In genomic region chr12:9381619-9382018, GRCh38 we compare ENCODE assay signal across 26 cellular contexts.
DNase-seq lines count a peak whose midpoint lies in the region; ATAC-seq and TF ChIP-seq lines count a peak whose summit lies in the region.
"Had no signal": no experiment of that assay in that cellular context is flagged by ENCODE, and none has a peak within 500 bp of the region (broad histone marks: within the 10 kb centered on the region; RNA-seq: fewer than 3 reads in every experiment).

No MANE protein-coding gene starts in this region.

- no peaks in the 10 kb centered on the region for H3K36me3 Mint-ChIP-seq in CD4-positive, CD25-positive, alpha-beta regulatory T cell
- H3K36me3 Mint-ChIP-seq: activated naive CD8-positive, alpha-beta T cell treated with anti-CD3 and anti-CD28 coated beads, Interleukin-2, amount 10 ng/mL, durations not matched to agents 7 days and 5 days; stimulated activated memory B cell treated with anti-CD40 and anti-IgM and Interleukin-4, amounts not matched to agents 10 μg/mL and 1 μg/mL and 100 μg/mL, for 72 hours had no signal

- H3K4me1 ChIP-seq in CD4-positive, CD25-positive, alpha-beta regulatory T cell (ENCODE audit: control insufficient read depth, insufficient read depth, low read length, poor library complexity, severe bottlenecking): no peaks in the 10 kb centered on the region
- H3K4me1 ChIP-seq: ascending aorta had no signal

- intact Hi-C loops in left colon (cut with DNase I, micrococcal nuclease): no loop called here

- H3K36me3 ChIP-seq in CD4-positive, CD25-positive, alpha-beta regulatory T cell (ENCODE audit: control insufficient read depth, insufficient read depth, low read length): no peaks in the 10 kb centered on the region
- H3K36me3 ChIP-seq: ascending aorta, upper lobe of left lung had no signal

- H3K4me1 Mint-ChIP-seq in CD4-positive, CD25-positive, alpha-beta regulatory T cell: peaks cover 0 to 8% (median 5%) of the 10 kb centered on the region in 4 donors
- H3K4me1 Mint-ChIP-seq: nephron had no signal

- DNase-seq in CD4-positive, CD25-positive, alpha-beta regulatory T cell: peak in 1 of 3 donors; percentile 24
- DNase-seq in NOMO-1 treated with dmso at 0.1 percent for 144 hours (lab: John Stamatoyannopoulos, UW; ENCODE audit: unreplicated experiment) (peak; percentile 66), left colon (no peak), mesenteric fat pad (ENCODE audit: low spot score) (no peak), activated gamma-delta T cell treated with Interleukin-2 at 50 U/mL for 16 hours (no peak), T1000 (lab: John Stamatoyannopoulos, UW) (no peak), NCI-H2107 (lab: John Stamatoyannopoulos, UW) (no peak)
- DNase-seq: activated CD4-positive, alpha-beta T cell treated with anti-CD3 and anti-CD28 coated beads for 48 hours; activated effector memory CD4-positive, alpha-beta T cell treated with Interleukin-2 at 50 U/mL for 16 hours; activated naive CD8-positive, alpha-beta T cell treated with anti-CD3 and anti-CD28 coated beads, Interleukin-2, amount 10 ng/mL, durations not matched to agents 7 days and 5 days; activated T-cell treated with anti-CD3 and anti-CD28 coated beads, Interleukin-2, amount 50 U/mL, for 1 hour; C1 segment of cervical spinal cord; HCEC 1CT; hippocampal formation; NCI-H1105 treated with DMSO at 0.1 percent for 48 hours; NCI-H2029; NCI-H526 treated with DMSO at 0.1 percent for 48 hours; stimulated activated CD4-positive, alpha-beta T cell treated with anti-CD3 and anti-CD28 coated beads, Interleukin-15, amount 100 ng/mL, for 24 hours; upper lobe of left lung had no signal

- no peak for TF ChIP-seq RAD21 in Ishikawa (IDR thresholded peaks at IDR 0.05; ENCODE audit: low read depth)

- no peaks in the 10 kb centered on the region for H3K27me3 ChIP-seq in CD4-positive, CD25-positive, alpha-beta regulatory T cell (ENCODE audit: control insufficient read depth, insufficient read depth, low read length)
- H3K27me3 ChIP-seq: ascending aorta, upper lobe of left lung had no signal

- H3K27ac ChIP-seq in CD4-positive, CD25-positive, alpha-beta regulatory T cell (ENCODE audit: insufficient read depth, low read length, poor library complexity, severe bottlenecking): no peak overlapping the region
- H3K27ac ChIP-seq: ascending aorta, RWPE1, SK-N-MC, upper lobe of left lung, VCaP had no signal

- peak overlapping the region in 2 of 3 donors; percentile 27 to 73 for H3K27ac Mint-ChIP-seq in CD4-positive, CD25-positive, alpha-beta regulatory T cell
- H3K27ac Mint-ChIP-seq: nephron; stimulated activated memory B cell treated with anti-CD40 and anti-IgM and Interleukin-4, amounts not matched to agents 10 μg/mL and 1 μg/mL and 100 μg/mL, for 72 hours had no signal

- H3K9me3 Mint-ChIP-seq in CD4-positive, CD25-positive, alpha-beta regulatory T cell: no peaks in the 10 kb centered on the region
- H3K9me3 Mint-ChIP-seq: activated naive CD8-positive, alpha-beta T cell treated with anti-CD3 and anti-CD28 coated beads, Interleukin-2, amount 10 ng/mL, durations not matched to agents 7 days and 5 days; nephron; stimulated activated memory B cell treated with anti-CD40 and anti-IgM and Interleukin-4, amounts not matched to agents 10 μg/mL and 1 μg/mL and 100 μg/mL, for 72 hours had no signal

- H3K9me3 ChIP-seq in CD4-positive, CD25-positive, alpha-beta regulatory T cell (ENCODE audit: control insufficient read depth in 2 of 2, low read length in 2 of 2): no peaks in the 10 kb centered on the region
- H3K9me3 ChIP-seq: ascending aorta, upper lobe of left lung had no signal

- TF ChIP-seq EP300 in Ishikawa (IDR thresholded peaks at IDR 0.05; ENCODE audit: borderline replicate concordance): no peak

- peaks cover 4% of the 10 kb centered on the region for H3K27me3 Mint-ChIP-seq in CD4-positive, CD25-positive, alpha-beta regulatory T cell
- H3K27me3 Mint-ChIP-seq: activated naive CD8-positive, alpha-beta T cell treated with anti-CD3 and anti-CD28 coated beads, Interleukin-2, amount 10 ng/mL, durations not matched to agents 7 days and 5 days had no signal

- H3K4me3 Mint-ChIP-seq in CD4-positive, CD25-positive, alpha-beta regulatory T cell: no peak overlapping the region
- H3K4me3 Mint-ChIP-seq: activated naive CD8-positive, alpha-beta T cell treated with anti-CD3 and anti-CD28 coated beads, Interleukin-2, amount 10 ng/mL, durations not matched to agents 7 days and 5 days; nephron; stimulated activated memory B cell treated with anti-CD40 and anti-IgM and Interleukin-4, amounts not matched to agents 10 μg/mL and 1 μg/mL and 100 μg/mL, for 72 hours had no signal

- no peak for ATAC-seq in CD4-positive, CD25-positive, alpha-beta regulatory T cell (ENCODE audit: low read depth in 2 of 2)
- ATAC-seq in left colon: peak; percentile 24
- ATAC-seq: stimulated activated memory B cell treated with anti-CD40 and anti-IgM and Interleukin-4, amounts not matched to agents 10 μg/mL and 1 μg/mL and 100 μg/mL, for 72 hours had no signal

- H3K4me3 ChIP-seq in CD4-positive, CD25-positive, alpha-beta regulatory T cell (ENCODE audit: low read depth, low read length): no peak overlapping the region
- H3K4me3 ChIP-seq: ascending aorta, SK-N-MC, upper lobe of left lung had no signal

TF ChIP-seq in Ishikawa, 13 proteins besides CTCF, POLR2A, EP300 and RAD21:
- TF ChIP-seq CEBPB (IDR thresholded peaks at IDR 0.05) (peak; percentile 71; the same call in 1 of the 2 replicates), TAF1 (IDR thresholded peaks at IDR 0.05; ENCODE audit: low read depth) (no peak)
TF ChIP-seq in Ishikawa: peak in this region for 1.
